ENCODE assay signal across 19 cellular contexts in genomic region chr1:38444311-38444710, GRCh38.
DNase-seq lines count a peak whose midpoint lies in the region; TF ChIP-seq lines count a peak whose summit lies in the region.
"Had no signal": no experiment of that assay in that cellular context is flagged by ENCODE, and none has a peak within 500 bp of the region (broad histone marks: within the 10 kb centered on the region; RNA-seq: fewer than 3 reads in every experiment).

No MANE protein-coding gene starts in this region.

- H3K18ac ChIP-seq in H9 (ENCODE audit: insufficient read length, low read depth, low read length) = no peak overlapping the region

- H3K4me3 ChIP-seq in esophagus muscularis mucosa (no peak overlapping the region), skeletal muscle cell (ENCODE audit: low read depth, low read length) (no peak overlapping the region), lower leg skin (ENCODE audit: low read depth, poor library complexity, severe bottlenecking) (no peak overlapping the region)
- H3K4me3 ChIP-seq: cardiac muscle cell, gastrocnemius medialis had no signal

- intact Hi-C loops in esophagus muscularis mucosa (cut with DNase I) = no loop called here
- intact Hi-C loops in lower leg skin (cut with DNase I; ENCODE audit: low total_unique reads) = no loop called here

- H3K4ac ChIP-seq in H9 (ENCODE audit: low read depth, low read length) = no peak overlapping the region

- H3T11ph ChIP-seq in H9 (ENCODE audit: low read length) = no peak overlapping the region

- peak; percentile 3 for DNase-seq in GM04504 (ENCODE audit: low read depth)
- DNase-seq in RWPE1 (ENCODE audit: low spot score) = peak; percentile 44
- DNase-seq in esophagus muscularis mucosa (ENCODE audit: extremely low spot score) = peak; percentile 83
- DNase-seq in skeletal muscle cell (ENCODE audit: low read depth) = peak; percentile 10
- no peak for DNase-seq in progenitor cell of endocrine pancreas (ENCODE audit: low spot score, unreplicated experiment)
- DNase-seq in H9 = no peak
- no peak for DNase-seq in lower leg skin (ENCODE audit: low spot score in 2 of 2)
- DNase-seq in foreskin melanocyte = no peak
- DNase-seq: activated CD4-positive, alpha-beta T cell treated with anti-CD3 and anti-CD28 coated beads for 4 hours; effector memory CD4-positive, alpha-beta T cell; gastrocnemius medialis; NCI-H2081; nephron progenitor cell; NK-92 treated with Interleukin-12 subunit alpha and Interleukin-12 subunit beta, amount 100 ng/mL, for 24 hours; right cardiac atrium; stimulated activated CD4-positive, alpha-beta T cell treated with anti-CD3 and anti-CD28 coated beads, Interleukin-2, amount 100 ng/mL, for 48 hours had no signal

- H3K23me2 ChIP-seq in H9 (ENCODE audit: insufficient read length, low read depth, low read length, poor library complexity, severe bottlenecking) = no peaks in the 10 kb centered on the region

- H3K27ac ChIP-seq in RWPE1 (no peak overlapping the region), esophagus muscularis mucosa (replicated peaks in 1 of 4) (no peak overlapping the region), H9 (ENCODE audit: insufficient read length, low read depth, low read length) (no peak overlapping the region)
- H3K27ac ChIP-seq: C4-2B, cardiac muscle cell, gastrocnemius medialis had no signal

- 28% methylated on average over 4 of the region's 4 CpGs for WGBS in esophagus muscularis mucosa
- WGBS in H9 (ENCODE audit: extremely low coverage, insufficient read length, low lambda C conversion rate) = no CpG with 5 or more reads among the region's 4 CpGs
- WGBS in lower leg skin, 2 donors = 36 to 38% methylated on average over 4 of the region's 4 CpGs

- H3K4me3 Mint-ChIP-seq in progenitor cell of endocrine pancreas (ENCODE audit: low read depth) (no peak overlapping the region), H9 (no peak overlapping the region)
- H3K4me3 Mint-ChIP-seq: activated naive CD4-positive, alpha-beta T cell treated with anti-CD3 and anti-CD28 coated beads, Interleukin-2, amount 50 U/mL, for 24 hours; nephron progenitor cell had no signal

- H2AFZ ChIP-seq in H9 (ENCODE audit: low read length) = no peak overlapping the region

- no peak overlapping the region for H4K8ac ChIP-seq in H9 (replicated peaks; ENCODE audit: insufficient read length, low read depth, low read length)

- H4K91ac ChIP-seq in H9 (ENCODE audit: insufficient read length, low read depth, low read length) = no peak overlapping the region

- H3K36me3 Mint-ChIP-seq in progenitor cell of endocrine pancreas (ENCODE audit: insufficient read depth) (no peaks in the 10 kb centered on the region), H9 (ENCODE audit: insufficient read depth in 1 of 3, low read depth in 3 of 3) (peaks cover 5 to 23% (median 9%) of the 10 kb centered on the region in 3 experiments; a peak in 6 of 7 replicates)

- H2AK5ac ChIP-seq in H9 (ENCODE audit: insufficient read length, low read length) = no peak overlapping the region

- H3K79me2 ChIP-seq in H9 (ENCODE audit: insufficient read depth, low read length) = no peaks in the 10 kb centered on the region

- H3K56ac ChIP-seq in H9 (ENCODE audit: insufficient read length, low read depth, low read length) = no peak overlapping the region

- peaks cover 16% of the 10 kb centered on the region for H3K27me3 Mint-ChIP-seq in progenitor cell of endocrine pancreas
- H3K27me3 Mint-ChIP-seq in H9 (ENCODE audit: low read depth) = no peaks in the 10 kb centered on the region

- H3K9me3 Mint-ChIP-seq in progenitor cell of endocrine pancreas (ENCODE audit: low read depth) = no peaks in the 10 kb centered on the region
- H3K9me3 Mint-ChIP-seq in H9 = peaks cover 8 to 10% of the 10 kb centered on the region in 2 experiments

- no peaks in the 10 kb centered on the region for H3K79me1 ChIP-seq in H9 (ENCODE audit: insufficient read depth, low read depth, low read length, poor library complexity, severe bottlenecking)

- no peak overlapping the region for H3K9ac ChIP-seq in H9 (ENCODE audit: extremely low read depth, insufficient read length, low read length)

- no peaks in the 10 kb centered on the region for H3K4me1 ChIP-seq in esophagus muscularis mucosa
- H3K4me1 ChIP-seq in H9 (ENCODE audit: insufficient read depth, low read length) = no peaks in the 10 kb centered on the region
- H3K4me1 ChIP-seq: gastrocnemius medialis had no signal

- H3K9me3 ChIP-seq in esophagus muscularis mucosa = peaks cover 0 to 29% (median 19%) of the 10 kb centered on the region in 4 donors
- H3K9me3 ChIP-seq in H9 (ENCODE audit: control insufficient read depth, low read depth, low read length) = no peaks in the 10 kb centered on the region

- POLR2A ChIA-PET in RWPE1 (lab: Yijun Ruan, JAX; ENCODE audit: low non-redundant PET) = no interaction called here

- TF ChIP-seq POLR2A in esophagus muscularis mucosa (IDR thresholded peaks at IDR 0.05; ENCODE audit: low read depth) = no peak
- TF ChIP-seq POLR2A in lower leg skin (IDR thresholded peaks at IDR 0.05) = no peak

- TF ChIP-seq EP300 in esophagus muscularis mucosa (IDR thresholded peaks at IDR 0.05) = no peak

- no peak overlapping the region for H4K5ac ChIP-seq in H9 (ENCODE audit: insufficient read length, low read depth, low read length)

- no peak for TF ChIP-seq CTCF in RWPE1 (conservative IDR thresholded peaks at IDR 0.05; ENCODE audit: low read depth)
- TF ChIP-seq CTCF in esophagus muscularis mucosa (IDR thresholded peaks at IDR 0.05) = no peak
- no peak for TF ChIP-seq CTCF in progenitor cell of endocrine pancreas (IDR thresholded peaks at IDR 0.05; ENCODE audit: unreplicated experiment)
- TF ChIP-seq CTCF in H9 (conservative IDR thresholded peaks at IDR 0.05) = no peak
- no peak for TF ChIP-seq CTCF in lower leg skin (IDR thresholded peaks at IDR 0.05)

- no peak overlapping the region for H3K14ac ChIP-seq in H9 (ENCODE audit: insufficient read depth, low read length)

- no peak overlapping the region for H2BK12ac ChIP-seq in H9 (ENCODE audit: insufficient read length, low read depth, low read length)

- H2BK120ac ChIP-seq in H9 (ENCODE audit: low read depth, low read length, poor library complexity, severe bottlenecking) = no peak overlapping the region

- H2BK15ac ChIP-seq in H9 (ENCODE audit: low read depth, low read length) = no peak overlapping the region

- no peaks in the 10 kb centered on the region for H4K20me1 ChIP-seq in H9 (ENCODE audit: control insufficient read depth, insufficient read depth, insufficient read length)

- no peak overlapping the region for H2BK5ac ChIP-seq in H9 (ENCODE audit: insufficient read length, low read length)

- H3K4me2 ChIP-seq in H9 (ENCODE audit: insufficient read depth, insufficient read length, low read length) = no peak overlapping the region

- H3K23ac ChIP-seq in H9 (ENCODE audit: insufficient read length, low read depth, low read length) = no peak overlapping the region

- H2BK20ac ChIP-seq in H9 (ENCODE audit: low read depth, low read length, poor library complexity, severe bottlenecking) = no peak overlapping the region

- H3K27ac Mint-ChIP-seq in progenitor cell of endocrine pancreas (no peak overlapping the region), H9 (peak overlapping the region in 1 of 3 experiments; percentile 28; a peak in 2 of 7 replicates)
- H3K27ac Mint-ChIP-seq: activated naive CD4-positive, alpha-beta T cell treated with anti-CD3 and anti-CD28 coated beads, Interleukin-2, amount 50 U/mL, for 24 hours; nephron progenitor cell had no signal

- CTCF ChIA-PET in RWPE1 (lab: Yijun Ruan, JAX) = no interaction called here

- H3K36me3 ChIP-seq in esophagus muscularis mucosa = no peaks in the 10 kb centered on the region
- H3K36me3 ChIP-seq: cardiac muscle cell, gastrocnemius medialis had no signal

- peaks cover 3% of the 10 kb centered on the region for H3K4me1 Mint-ChIP-seq in progenitor cell of endocrine pancreas (ENCODE audit: low read depth)
- H3K4me1 Mint-ChIP-seq in H9 = peaks cover 22 to 31% of the 10 kb centered on the region in 2 experiments
- H3K4me1 Mint-ChIP-seq: activated naive CD4-positive, alpha-beta T cell treated with anti-CD3 and anti-CD28 coated beads, Interleukin-2, amount 50 U/mL, for 24 hours had no signal

- H3K27me3 ChIP-seq in esophagus muscularis mucosa (peaks cover 0 to 71% (median 7%) of the 10 kb centered on the region in 4 donors), H9 (ENCODE audit: insufficient read depth, low read length) (no peaks in the 10 kb centered on the region)
- H3K27me3 ChIP-seq: cardiac muscle cell had no signal

Comparison
In these comparisons a context has a peak if more than half of its experiments do, and no peak if none do; other contexts are left out.
1. DNase-seq: peak in GM04504 (single experiment), RWPE1 (single experiment), esophagus muscularis mucosa (single experiment) and skeletal muscle cell (single experiment); none in progenitor cell of endocrine pancreas (single experiment), H9 (single experiment), lower leg skin (0 of 2) and foreskin melanocyte (single experiment).